In genomic region chr1:157478030-157478429, GRCh38 we compare ENCODE assay signal across 24 cellular contexts.
"Had no signal": no experiment of that assay in that cellular context is flagged by ENCODE, and none has a peak within 500 bp of the region (broad histone marks: within the 10 kb centered on the region; RNA-seq: fewer than 3 reads in every experiment).

No MANE protein-coding gene starts in this region.

- H3K27ac ChIP-seq: stomach, suprapubic skin, testis, thoracic aorta, thyroid gland, tibial artery, tibial nerve, transverse colon, upper lobe of left lung, upper lobe of right lung, uterus, vagina had no signal

- H3K4me3 ChIP-seq: stomach, suprapubic skin, testis, thoracic aorta, thyroid gland, tibial artery, tibial nerve, transverse colon, upper lobe of left lung, upper lobe of right lung, uterus, vagina had no signal

- H3K4me1 ChIP-seq: stomach, suprapubic skin, testis, thyroid gland, tibial artery, tibial nerve, upper lobe of left lung, upper lobe of right lung, uterus, vagina had no signal

- H3K9me3 ChIP-seq: suprapubic skin, testis, thyroid gland, transverse colon, vagina had no signal

- H3K36me3 ChIP-seq: stomach, suprapubic skin, thoracic aorta, thyroid gland, tibial artery, tibial nerve, transverse colon, upper lobe of left lung, upper lobe of right lung, uterus, vagina had no signal

- DNase-seq: stimulated activated CD4-positive, alpha-beta T cell treated with anti-CD3 and anti-CD28 coated beads, Interleukin-2, amount 100 ng/mL, for 48 hours; stimulated activated CD4-positive, alpha-beta T cell treated with anti-CD3 and anti-CD28 coated beads, Interleukin-4, amount 100 ng/mL, for 1 hour; stimulated activated CD4-positive, alpha-beta T cell treated with anti-CD3 and anti-CD28 coated beads, Interleukin-4, amount 100 ng/mL, for 24 hours; stimulated activated CD4-positive, alpha-beta T cell treated with anti-CD3 and anti-CD28 coated beads, Interleukin-4, amount 100 ng/mL, for 4 hours; stimulated activated CD8-positive, alpha-beta memory T cell treated with anti-CD3 and anti-CD28 coated beads, Interleukin-4, amount 100 ng/mL, for 48 hours; stimulated activated naive B cell treated with anti-CD40 and anti-IgM and Interleukin-4, amounts not matched to agents 10 μg/mL and 1 μg/mL and 100 μg/mL, for 72 hours; stimulated activated naive CD4-positive, alpha-beta T cell; stimulated activated naive CD4-positive, alpha-beta T cell treated with Interleukin-2 at 50 U/mL for 16 hours; stimulated activated naive CD8-positive, alpha-beta T cell treated with anti-CD3 and anti-CD28 coated beads, Interleukin-15, amount 100 ng/mL, for 72 hours; stimulated activated naive CD8-positive, alpha-beta T cell treated with anti-CD3 and anti-CD28 coated beads, Interleukin-15, Interleukin-2, amounts not matched to agents 100 U/mL and 50 U/mL, for 24 hours; stomach; substantia nigra; testis; thyroid gland; tibial artery; transverse colon; trophoblast cell; upper lobe of left lung; upper lobe of right lung; uterus had no signal
